Comparison of ENCODE assay signal across 8 cellular contexts in the genomic region with DNA sequence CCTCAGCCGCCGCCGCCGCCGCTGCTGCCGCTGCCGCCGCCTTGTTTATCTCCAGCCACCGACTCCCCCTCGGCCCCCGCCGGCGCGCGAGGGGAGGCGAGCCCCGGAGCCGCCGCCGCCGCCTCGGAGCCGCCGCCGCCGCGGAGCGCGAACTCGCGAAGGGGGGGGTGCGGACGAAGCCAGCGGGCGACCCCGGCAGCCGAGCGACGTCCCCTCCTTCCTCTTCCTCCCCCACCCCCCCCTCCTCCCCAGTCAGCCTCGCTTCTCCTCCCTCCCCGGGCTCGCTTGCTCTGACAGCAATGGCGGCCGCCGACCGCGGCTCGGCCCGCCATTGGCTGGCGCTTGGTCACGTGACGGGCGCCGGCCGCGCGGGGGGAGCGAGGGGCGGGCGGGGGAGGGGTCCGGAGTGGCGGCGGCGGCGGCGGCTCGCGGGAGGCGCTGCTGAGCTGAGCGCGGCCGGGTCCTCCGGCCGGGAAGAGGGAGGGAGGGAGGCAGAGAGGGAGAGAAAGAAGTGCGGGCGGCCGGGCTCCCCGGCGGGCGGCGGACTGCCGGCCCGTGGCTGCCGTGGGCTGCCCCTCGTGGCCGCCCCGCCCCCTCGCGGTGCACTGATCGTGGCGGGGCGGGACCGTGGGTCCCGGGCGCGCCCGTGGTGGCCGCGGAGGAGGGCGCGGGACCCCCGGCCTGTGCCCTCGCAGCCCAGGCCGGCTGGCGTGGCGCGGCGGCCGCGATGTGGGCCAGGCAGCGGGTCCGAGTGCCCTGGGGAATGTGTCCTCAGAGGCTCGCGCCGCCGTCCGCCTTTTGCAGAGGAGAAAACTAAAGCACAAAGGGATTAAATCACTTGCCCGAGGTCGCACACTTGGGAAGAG. TPM values are rescaled to one million over a fixed set of nuclear protein-coding genes. Genes with fewer than 3 reads are reported as not detected.
DNase-seq lines count a peak whose midpoint lies in the region; ATAC-seq, FAIRE-seq and TF ChIP-seq lines count a peak whose summit lies in the region.

MED13L (minus strand) TSS at position 301 of the 866 bp plus-strand sequence. CDS start 562 bp downstream, outside the sequence.

- intact Hi-C loops in activated CD4-positive, alpha-beta memory T cell treated with anti-CD3 and anti-CD28 coated beads for 36 hours (cut with micrococcal nuclease): loop anchor here (1.0 to 10.0 kb wide), 8 partner anchors 47 to 540 kb away; partner anchors contain the start of genes MAP1LC3B2, RNFT2 and SPRING1
- intact Hi-C loops in right lobe of liver (cut with DNase I): no loop called here

- DNase-seq in BJ (ENCODE audit: low read depth) (no peak), GM19239 (ENCODE audit: insufficient read length, low spot score) (peak; percentile 99), NCI-H774 (lab: John Stamatoyannopoulos, UW) (peak; percentile 92), dermis microvascular lymphatic vessel endothelial cell (ENCODE audit: low read depth in 2 of 2) (peak; percentile 65 to 91), right lobe of liver (peak; percentile 90 to 93 (median 92))
- peak; percentile 91 for DNase-seq in activated CD4-positive, alpha-beta memory T cell treated with anti-CD3 and anti-CD28 coated beads for 36 hours
- peak; percentile 84 for DNase-seq in stimulated activated CD4-positive, alpha-beta T cell treated with anti-CD3 and anti-CD28 coated beads, Interleukin-4, amount 100 ng/mL, for 24 hours

- H3K4me1 ChIP-seq in right lobe of liver: peaks cover 0 to 21% (median 0%) of the 10 kb centered on the region in 4 donors

- no peaks in the 10 kb centered on the region for H3K27me3 Mint-ChIP-seq in activated CD4-positive, alpha-beta memory T cell treated with anti-CD3 and anti-CD28 coated beads for 36 hours

- H3K27ac ChIP-seq in right lobe of liver: peak within 1 kb of the TSS; percentile 79 to 97 (median 85)

- peaks cover 36% of the 10 kb centered on the region for H3K4me1 Mint-ChIP-seq in activated CD4-positive, alpha-beta memory T cell treated with anti-CD3 and anti-CD28 coated beads for 36 hours (ENCODE audit: low read depth)

- 0% methylated on average over 21 of the region's 119 CpGs for WGBS in right lobe of liver (ENCODE audit: insufficient coverage, low coverage, low lambda C conversion rate, missing lambda C conversion rate)

- H3K4me3 ChIP-seq in BJ (ENCODE audit: low read depth, low read length): peak within 1 kb of the TSS; percentile 48
- peak within 1 kb of the TSS; percentile 50 to 73 (median 73) for H3K4me3 ChIP-seq in right lobe of liver

- H3K36me3 ChIP-seq in BJ (ENCODE audit: control insufficient read depth, insufficient read depth, low read length) (no peaks in the 10 kb centered on the region), right lobe of liver (no peaks in the 10 kb centered on the region)

- no peaks in the 10 kb centered on the region for H3K9me3 ChIP-seq in right lobe of liver

- FAIRE-seq in GM19239 (lab: Jason Lieb, UNC): no peak

- TF ChIP-seq CTCF in BJ (IDR thresholded peaks at IDR 0.05; ENCODE audit: insufficient read depth, low read depth, low read length): no peak
- TF ChIP-seq CTCF in right lobe of liver (IDR thresholded peaks at IDR 0.05): peak; percentile 27 to 62 (median 38)

- no peaks in the 10 kb centered on the region for H3K27me3 ChIP-seq in BJ (ENCODE audit: control insufficient read depth, insufficient read depth, low read length)
- H3K27me3 ChIP-seq in right lobe of liver: no peaks in the 10 kb centered on the region

- ATAC-seq in HG03442 (IDR thresholded peaks at IDR 0.05; ENCODE audit: unreplicated experiment): peak; percentile 81
- ATAC-seq in right lobe of liver: peak; percentile 85 to 95 (median 90)

- TF ChIP-seq POLR2A in right lobe of liver (IDR thresholded peaks at IDR 0.05): peak; percentile 53

- CTCF ChIA-PET in BJ (lab: Yijun Ruan, JAX): interaction anchor here (0.7 to 1.6 kb wide), 5 partner anchors 93 to 322 kb away, joined by 3 to 4 read pairs (median 3); no protein-coding TSS in a partner anchor
- CTCF ChIA-PET in activated CD4-positive, alpha-beta memory T cell treated with anti-CD3 and anti-CD28 coated beads for 36 hours (lab: Charles Lee): interaction anchor here (0.6 to 1.4 kb wide), 3 partner anchors 147 to 322 kb away, joined by 3 to 4 read pairs (median 3); no protein-coding TSS in a partner anchor

- peak within 1 kb of the TSS; percentile 86 for H3K27ac Mint-ChIP-seq in activated CD4-positive, alpha-beta memory T cell treated with anti-CD3 and anti-CD28 coated beads for 36 hours

- POLR2A ChIA-PET in BJ (lab: Charles Lee): interaction anchor here (0.6 kb wide), 1 partner anchor 238 kb away, joined by 3 read pairs; no protein-coding TSS in a partner anchor
- POLR2A ChIA-PET in activated CD4-positive, alpha-beta memory T cell treated with anti-CD3 and anti-CD28 coated beads for 36 hours (lab: Charles Lee): no interaction called here

- peak within 1 kb of the TSS; percentile 93 for H3K4me3 Mint-ChIP-seq in activated CD4-positive, alpha-beta memory T cell treated with anti-CD3 and anti-CD28 coated beads for 36 hours

- peaks cover 2% of the 10 kb centered on the region for H3K36me3 Mint-ChIP-seq in activated CD4-positive, alpha-beta memory T cell treated with anti-CD3 and anti-CD28 coated beads for 36 hours

- H3K9me3 Mint-ChIP-seq in activated CD4-positive, alpha-beta memory T cell treated with anti-CD3 and anti-CD28 coated beads for 36 hours: no peaks in the 10 kb centered on the region

RNA-seq across cellular contexts. Expression of gene MED13L, which starts in this region (rescaled TPM):
- polyA plus RNA-seq in BJ (2011; rRNA removed): 43.7 and 46.3 TPM in 2 replicates
- 143 and 144 TPM in 2 replicates for polyA minus RNA-seq in BJ (2011; rRNA and poly(A)+ RNA removed)
- 10 to 100 TPM; 37.7 to 41.4 TPM for total RNA-seq in activated CD4-positive, alpha-beta memory T cell treated with anti-CD3 and anti-CD28 coated beads for 36 hours
- total RNA-seq in dermis microvascular lymphatic vessel endothelial cell: 38.1 and 54.1 TPM in 2 replicates
- total RNA-seq in right lobe of liver: 10 to 100 TPM; 29.0 to 52.0 (median 38.1) TPM
